1 cellular context compared by ENCODE assay signal in the genomic region with DNA sequence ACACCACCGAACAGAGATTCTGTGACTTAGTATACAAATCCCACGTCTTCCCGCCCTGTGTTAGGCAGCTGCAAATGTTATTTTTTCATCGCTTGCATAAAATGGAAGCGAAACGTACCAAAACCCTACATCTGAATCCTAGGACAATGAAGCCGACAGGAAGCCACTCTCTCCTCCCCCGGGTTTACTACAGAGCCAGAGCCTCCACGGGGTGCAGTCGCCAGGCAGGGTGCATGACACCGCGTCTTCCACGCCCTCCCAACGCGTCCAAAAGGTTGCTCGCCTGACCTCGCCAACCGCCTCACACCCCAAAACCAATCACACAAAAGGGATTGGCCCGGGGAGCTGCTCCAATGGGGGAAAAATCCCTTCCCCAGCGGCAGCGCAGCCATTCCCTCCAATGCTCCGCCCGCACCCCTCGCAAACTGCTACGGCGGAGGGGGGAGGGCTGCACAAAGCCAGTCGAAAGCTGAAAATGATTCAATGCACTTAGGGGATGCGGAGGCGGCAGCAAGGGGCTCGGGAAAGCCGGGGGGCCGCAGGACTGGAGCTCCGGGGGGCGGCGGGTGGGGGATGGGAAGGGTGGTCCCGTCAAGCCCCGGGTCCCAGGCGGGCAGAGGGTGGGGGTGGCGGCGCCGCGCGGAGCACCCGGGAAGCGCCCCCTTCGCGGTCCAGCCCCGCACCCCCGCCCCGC.
TF ChIP-seq lines count a peak whose summit lies in the region.

No MANE protein-coding gene starts in this region.

TF ChIP-seq in HepG2, 621 proteins besides CTCF, POLR2A, EP300 and RAD21 (continues in another document):
- TF ChIP-seq, protein P1, sequence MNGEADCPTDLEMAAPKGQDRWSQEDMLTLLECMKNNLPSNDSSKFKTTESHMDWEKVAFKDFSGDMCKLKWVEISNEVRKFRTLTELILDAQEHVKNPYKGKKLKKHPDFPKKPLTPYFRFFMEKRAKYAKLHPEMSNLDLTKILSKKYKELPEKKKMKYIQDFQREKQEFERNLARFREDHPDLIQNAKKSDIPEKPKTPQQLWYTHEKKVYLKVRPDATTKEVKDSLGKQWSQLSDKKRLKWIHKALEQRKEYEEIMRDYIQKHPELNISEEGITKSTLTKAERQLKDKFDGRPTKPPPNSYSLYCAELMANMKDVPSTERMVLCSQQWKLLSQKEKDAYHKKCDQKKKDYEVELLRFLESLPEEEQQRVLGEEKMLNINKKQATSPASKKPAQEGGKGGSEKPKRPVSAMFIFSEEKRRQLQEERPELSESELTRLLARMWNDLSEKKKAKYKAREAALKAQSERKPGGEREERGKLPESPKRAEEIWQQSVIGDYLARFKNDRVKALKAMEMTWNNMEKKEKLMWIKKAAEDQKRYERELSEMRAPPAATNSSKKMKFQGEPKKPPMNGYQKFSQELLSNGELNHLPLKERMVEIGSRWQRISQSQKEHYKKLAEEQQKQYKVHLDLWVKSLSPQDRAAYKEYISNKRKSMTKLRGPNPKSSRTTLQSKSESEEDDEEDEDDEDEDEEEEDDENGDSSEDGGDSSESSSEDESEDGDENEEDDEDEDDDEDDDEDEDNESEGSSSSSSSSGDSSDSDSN (CRISPR knock-in tag; IDR thresholded peaks at IDR 0.05) = no peak; the same call in 1 of the 2 replicates
- TF ChIP-seq, protein P2, sequence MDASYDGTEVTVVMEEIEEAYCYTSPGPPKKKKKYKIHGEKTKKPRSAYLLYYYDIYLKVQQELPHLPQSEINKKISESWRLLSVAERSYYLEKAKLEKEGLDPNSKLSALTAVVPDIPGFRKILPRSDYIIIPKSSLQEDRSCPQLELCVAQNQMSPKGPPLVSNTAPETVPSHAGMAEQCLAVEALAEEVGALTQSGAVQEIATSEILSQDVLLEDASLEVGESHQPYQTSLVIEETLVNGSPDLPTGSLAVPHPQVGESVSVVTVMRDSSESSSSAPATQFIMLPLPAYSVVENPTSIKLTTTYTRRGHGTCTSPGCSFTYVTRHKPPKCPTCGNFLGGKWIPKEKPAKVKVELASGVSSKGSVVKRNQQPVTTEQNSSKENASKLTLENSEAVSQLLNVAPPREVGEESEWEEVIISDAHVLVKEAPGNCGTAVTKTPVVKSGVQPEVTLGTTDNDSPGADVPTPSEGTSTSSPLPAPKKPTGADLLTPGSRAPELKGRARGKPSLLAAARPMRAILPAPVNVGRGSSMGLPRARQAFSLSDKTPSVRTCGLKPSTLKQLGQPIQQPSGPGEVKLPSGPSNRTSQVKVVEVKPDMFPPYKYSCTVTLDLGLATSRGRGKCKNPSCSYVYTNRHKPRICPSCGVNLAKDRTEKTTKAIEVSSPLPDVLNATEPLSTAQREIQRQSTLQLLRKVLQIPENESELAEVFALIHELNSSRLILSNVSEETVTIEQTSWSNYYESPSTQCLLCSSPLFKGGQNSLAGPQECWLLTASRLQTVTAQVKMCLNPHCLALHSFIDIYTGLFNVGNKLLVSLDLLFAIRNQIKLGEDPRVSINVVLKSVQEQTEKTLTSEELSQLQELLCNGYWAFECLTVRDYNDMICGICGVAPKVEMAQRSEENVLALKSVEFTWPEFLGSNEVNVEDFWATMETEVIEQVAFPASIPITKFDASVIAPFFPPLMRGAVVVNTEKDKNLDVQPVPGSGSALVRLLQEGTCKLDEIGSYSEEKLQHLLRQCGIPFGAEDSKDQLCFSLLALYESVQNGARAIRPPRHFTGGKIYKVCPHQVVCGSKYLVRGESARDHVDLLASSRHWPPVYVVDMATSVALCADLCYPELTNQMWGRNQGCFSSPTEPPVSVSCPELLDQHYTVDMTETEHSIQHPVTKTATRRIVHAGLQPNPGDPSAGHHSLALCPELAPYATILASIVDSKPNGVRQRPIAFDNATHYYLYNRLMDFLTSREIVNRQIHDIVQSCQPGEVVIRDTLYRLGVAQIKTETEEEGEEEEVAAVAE (CRISPR knock-in tag; IDR thresholded peaks at IDR 0.05; ENCODE audit: borderline replicate concordance) = no peak
- TF ChIP-seq, protein P3, sequence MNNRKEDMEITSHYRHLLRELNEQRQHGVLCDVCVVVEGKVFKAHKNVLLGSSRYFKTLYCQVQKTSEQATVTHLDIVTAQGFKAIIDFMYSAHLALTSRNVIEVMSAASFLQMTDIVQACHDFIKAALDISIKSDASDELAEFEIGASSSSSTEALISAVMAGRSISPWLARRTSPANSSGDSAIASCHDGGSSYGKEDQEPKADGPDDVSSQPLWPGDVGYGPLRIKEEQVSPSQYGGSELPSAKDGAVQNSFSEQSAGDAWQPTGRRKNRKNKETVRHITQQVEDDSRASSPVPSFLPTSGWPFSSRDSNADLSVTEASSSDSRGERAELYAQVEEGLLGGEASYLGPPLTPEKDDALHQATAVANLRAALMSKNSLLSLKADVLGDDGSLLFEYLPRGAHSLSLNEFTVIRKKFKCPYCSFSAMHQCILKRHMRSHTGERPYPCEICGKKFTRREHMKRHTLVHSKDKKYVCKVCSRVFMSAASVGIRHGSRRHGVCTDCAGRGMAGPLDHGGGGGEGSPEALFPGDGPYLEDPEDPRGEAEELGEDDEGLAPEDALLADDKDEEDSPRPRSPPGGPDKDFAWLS (CRISPR knock-in tag; IDR thresholded peaks at IDR 0.05; ENCODE audit: borderline replicate concordance) = no peak
- no peak for TF ChIP-seq JUND (CRISPR knock-in tag; IDR thresholded peaks at IDR 0.05)
- no peak for TF ChIP-seq ZMYM3 (CRISPR knock-in tag; IDR thresholded peaks at IDR 0.05)
- TF ChIP-seq, protein P4, sequence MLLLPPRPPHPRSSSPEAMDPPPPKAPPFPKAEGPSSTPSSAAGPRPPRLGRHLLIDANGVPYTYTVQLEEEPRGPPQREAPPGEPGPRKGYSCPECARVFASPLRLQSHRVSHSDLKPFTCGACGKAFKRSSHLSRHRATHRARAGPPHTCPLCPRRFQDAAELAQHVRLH (CRISPR knock-in tag; IDR thresholded peaks at IDR 0.05; ENCODE audit: borderline replicate concordance, low read depth) = no peak
- 0 out of 2 replicates have a peak, but pooled peaks have one; percentile 35 for TF ChIP-seq ZNF446 (CRISPR knock-in tag; IDR thresholded peaks at IDR 0.05)
- TF ChIP-seq ZNF792 (CRISPR knock-in tag; IDR thresholded peaks at IDR 0.05) = no peak
- TF ChIP-seq SRSF1 (optimal IDR thresholded peaks at IDR 0.05; ENCODE audit: low read depth, low read length) = no peak
- TF ChIP-seq, protein P5, sequence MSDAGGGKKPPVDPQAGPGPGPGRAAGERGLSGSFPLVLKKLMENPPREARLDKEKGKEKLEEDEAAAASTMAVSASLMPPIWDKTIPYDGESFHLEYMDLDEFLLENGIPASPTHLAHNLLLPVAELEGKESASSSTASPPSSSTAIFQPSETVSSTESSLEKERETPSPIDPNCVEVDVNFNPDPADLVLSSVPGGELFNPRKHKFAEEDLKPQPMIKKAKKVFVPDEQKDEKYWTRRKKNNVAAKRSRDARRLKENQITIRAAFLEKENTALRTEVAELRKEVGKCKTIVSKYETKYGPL (CRISPR knock-in tag; IDR thresholded peaks at IDR 0.05) = no peak
- TF ChIP-seq, protein P6, sequence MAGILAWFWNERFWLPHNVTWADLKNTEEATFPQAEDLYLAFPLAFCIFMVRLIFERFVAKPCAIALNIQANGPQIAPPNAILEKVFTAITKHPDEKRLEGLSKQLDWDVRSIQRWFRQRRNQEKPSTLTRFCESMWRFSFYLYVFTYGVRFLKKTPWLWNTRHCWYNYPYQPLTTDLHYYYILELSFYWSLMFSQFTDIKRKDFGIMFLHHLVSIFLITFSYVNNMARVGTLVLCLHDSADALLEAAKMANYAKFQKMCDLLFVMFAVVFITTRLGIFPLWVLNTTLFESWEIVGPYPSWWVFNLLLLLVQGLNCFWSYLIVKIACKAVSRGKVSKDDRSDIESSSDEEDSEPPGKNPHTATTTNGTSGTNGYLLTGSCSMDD (CRISPR knock-in tag; IDR thresholded peaks at IDR 0.05) = no peak
- no peak for TF ChIP-seq TRIM24 (CRISPR knock-in tag; IDR thresholded peaks at IDR 0.05)
- no peak for TF ChIP-seq ZNF383 (CRISPR knock-in tag; IDR thresholded peaks at IDR 0.05; ENCODE audit: borderline replicate concordance)
- TF ChIP-seq KDM2A (CRISPR knock-in tag; IDR thresholded peaks at IDR 0.05; ENCODE audit: borderline replicate concordance, low read depth) = no peak
- TF ChIP-seq YY1 (IDR thresholded peaks at IDR 0.05; ENCODE audit: insufficient read depth, insufficient replicate concordance, low read depth, low read length) = peak; percentile 8
- TF ChIP-seq, protein P7, sequence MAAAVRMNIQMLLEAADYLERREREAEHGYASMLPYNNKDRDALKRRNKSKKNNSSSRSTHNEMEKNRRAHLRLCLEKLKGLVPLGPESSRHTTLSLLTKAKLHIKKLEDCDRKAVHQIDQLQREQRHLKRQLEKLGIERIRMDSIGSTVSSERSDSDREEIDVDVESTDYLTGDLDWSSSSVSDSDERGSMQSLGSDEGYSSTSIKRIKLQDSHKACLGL (CRISPR knock-in tag; IDR thresholded peaks at IDR 0.05) = no peak
- TF ChIP-seq, protein P8, sequence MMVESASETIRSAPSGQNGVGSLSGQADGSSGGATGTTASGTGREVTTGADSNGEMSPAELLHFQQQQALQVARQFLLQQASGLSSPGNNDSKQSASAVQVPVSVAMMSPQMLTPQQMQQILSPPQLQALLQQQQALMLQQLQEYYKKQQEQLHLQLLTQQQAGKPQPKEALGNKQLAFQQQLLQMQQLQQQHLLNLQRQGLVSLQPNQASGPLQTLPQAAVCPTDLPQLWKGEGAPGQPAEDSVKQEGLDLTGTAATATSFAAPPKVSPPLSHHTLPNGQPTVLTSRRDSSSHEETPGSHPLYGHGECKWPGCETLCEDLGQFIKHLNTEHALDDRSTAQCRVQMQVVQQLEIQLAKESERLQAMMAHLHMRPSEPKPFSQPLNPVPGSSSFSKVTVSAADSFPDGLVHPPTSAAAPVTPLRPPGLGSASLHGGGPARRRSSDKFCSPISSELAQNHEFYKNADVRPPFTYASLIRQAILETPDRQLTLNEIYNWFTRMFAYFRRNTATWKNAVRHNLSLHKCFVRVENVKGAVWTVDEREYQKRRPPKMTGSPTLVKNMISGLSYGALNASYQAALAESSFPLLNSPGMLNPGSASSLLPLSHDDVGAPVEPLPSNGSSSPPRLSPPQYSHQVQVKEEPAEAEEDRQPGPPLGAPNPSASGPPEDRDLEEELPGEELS (CRISPR knock-in tag; IDR thresholded peaks at IDR 0.05) = 0 out of 2 replicates have a peak, but pooled peaks have one; percentile 23
- 0 out of 2 replicates have a peak, but pooled peaks have one; percentile 17 for TF ChIP-seq ZNF788 (CRISPR knock-in tag; IDR thresholded peaks at IDR 0.05; ENCODE audit: borderline replicate concordance)
- peak; percentile 66; the same call in 1 of the 2 replicates for TF ChIP-seq KDM5A (IDR thresholded peaks at IDR 0.05; ENCODE audit: borderline replicate concordance, low read length)
- TF ChIP-seq STAT5B (CRISPR knock-in tag; IDR thresholded peaks at IDR 0.05) = no peak
- TF ChIP-seq, protein P9, sequence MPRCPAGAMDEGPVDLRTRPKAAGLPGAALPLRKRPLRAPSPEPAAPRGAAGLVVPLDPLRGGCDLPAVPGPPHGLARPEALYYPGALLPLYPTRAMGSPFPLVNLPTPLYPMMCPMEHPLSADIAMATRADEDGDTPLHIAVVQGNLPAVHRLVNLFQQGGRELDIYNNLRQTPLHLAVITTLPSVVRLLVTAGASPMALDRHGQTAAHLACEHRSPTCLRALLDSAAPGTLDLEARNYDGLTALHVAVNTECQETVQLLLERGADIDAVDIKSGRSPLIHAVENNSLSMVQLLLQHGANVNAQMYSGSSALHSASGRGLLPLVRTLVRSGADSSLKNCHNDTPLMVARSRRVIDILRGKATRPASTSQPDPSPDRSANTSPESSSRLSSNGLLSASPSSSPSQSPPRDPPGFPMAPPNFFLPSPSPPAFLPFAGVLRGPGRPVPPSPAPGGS (CRISPR knock-in tag; IDR thresholded peaks at IDR 0.05) = 0 out of 2 replicates have a peak, but pooled peaks have one; percentile 2
- TF ChIP-seq, protein P10, sequence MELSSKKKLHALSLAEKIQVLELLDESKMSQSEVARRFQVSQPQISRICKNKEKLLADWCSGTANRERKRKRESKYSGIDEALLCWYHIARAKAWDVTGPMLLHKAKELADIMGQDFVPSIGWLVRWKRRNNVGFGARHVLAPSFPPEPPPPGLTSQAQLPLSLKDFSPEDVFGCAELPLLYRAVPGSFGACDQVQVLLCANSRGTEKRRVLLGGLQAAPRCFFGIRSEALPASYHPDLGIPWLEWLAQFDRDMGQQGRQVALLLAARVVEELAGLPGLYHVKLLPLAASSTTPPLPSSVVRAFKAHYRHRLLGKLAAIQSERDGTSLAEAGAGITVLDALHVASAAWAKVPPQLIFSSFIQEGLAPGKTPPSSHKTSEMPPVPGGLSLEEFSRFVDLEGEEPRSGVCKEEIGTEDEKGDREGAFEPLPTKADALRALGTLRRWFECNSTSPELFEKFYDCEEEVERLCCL (CRISPR knock-in tag; IDR thresholded peaks at IDR 0.05; ENCODE audit: borderline replicate concordance) = peak; percentile 33; the same call in 1 of the 2 replicates
- peak; percentile 82 for TF ChIP-seq ASH2L (IDR thresholded peaks at IDR 0.05; ENCODE audit: insufficient read length, low read depth, low read length)
- TF ChIP-seq, protein P11, sequence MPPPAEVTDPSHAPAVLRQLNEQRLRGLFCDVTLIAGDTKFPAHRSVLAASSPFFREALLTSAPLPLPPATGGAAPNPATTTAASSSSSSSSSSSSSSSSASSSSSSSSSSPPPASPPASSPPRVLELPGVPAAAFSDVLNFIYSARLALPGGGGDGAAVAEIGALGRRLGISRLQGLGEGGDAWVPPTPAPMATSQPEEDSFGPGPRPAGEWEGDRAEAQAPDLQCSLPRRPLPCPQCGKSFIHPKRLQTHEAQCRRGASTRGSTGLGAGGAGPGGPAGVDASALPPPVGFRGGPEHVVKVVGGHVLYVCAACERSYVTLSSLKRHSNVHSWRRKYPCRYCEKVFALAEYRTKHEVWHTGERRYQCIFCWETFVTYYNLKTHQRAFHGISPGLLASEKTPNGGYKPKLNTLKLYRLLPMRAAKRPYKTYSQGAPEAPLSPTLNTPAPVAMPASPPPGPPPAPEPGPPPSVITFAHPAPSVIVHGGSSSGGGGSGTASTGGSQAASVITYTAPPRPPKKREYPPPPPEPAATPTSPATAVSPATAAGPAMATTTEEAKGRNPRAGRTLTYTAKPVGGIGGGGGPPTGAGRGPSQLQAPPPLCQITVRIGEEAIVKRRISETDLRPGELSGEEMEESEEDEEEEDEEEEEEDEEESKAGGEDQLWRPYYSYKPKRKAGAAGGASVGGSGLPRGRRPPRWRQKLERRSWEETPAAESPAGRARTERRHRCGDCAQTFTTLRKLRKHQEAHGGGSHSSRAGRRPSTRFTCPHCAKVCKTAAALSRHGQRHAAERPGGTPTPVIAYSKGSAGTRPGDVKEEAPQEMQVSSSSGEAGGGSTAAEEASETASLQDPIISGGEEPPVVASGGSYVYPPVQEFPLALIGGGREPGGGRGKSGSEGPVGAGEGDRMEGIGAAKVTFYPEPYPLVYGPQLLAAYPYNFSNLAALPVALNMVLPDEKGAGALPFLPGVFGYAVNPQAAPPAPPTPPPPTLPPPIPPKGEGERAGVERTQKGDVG (CRISPR knock-in tag; IDR thresholded peaks at IDR 0.05; ENCODE audit: borderline replicate concordance) = no peak
- no peak for TF ChIP-seq KAT2B (IDR thresholded peaks at IDR 0.05; ENCODE audit: borderline replicate concordance, low read depth, low read length)
- no peak for TF ChIP-seq THAP11 (CRISPR knock-in tag; IDR thresholded peaks at IDR 0.05)
